14 cellular contexts compared by ENCODE assay signal in genomic region chr15:99651023-99651807, GRCh38.
DNase-seq lines count a peak whose midpoint lies in the region; FAIRE-seq and TF ChIP-seq lines count a peak whose summit lies in the region.
"Had no signal": no experiment of that assay in that cellular context is flagged by ENCODE, and none has a peak within 500 bp of the region (broad histone marks: within the 10 kb centered on the region; RNA-seq: fewer than 3 reads in every experiment).

No MANE protein-coding gene starts in this region.

- peaks cover 4% of the 10 kb centered on the region for H3K36me3 Mint-ChIP-seq in MCF 10A (ENCODE audit: insufficient read depth, unreplicated experiment)

- H3K79me2 ChIP-seq in Karpas-422 (ENCODE audit: low read length), result peaks cover 88% of the 10 kb centered on the region

- no peaks in the 10 kb centered on the region for H3K9me3 Mint-ChIP-seq in MCF 10A (ENCODE audit: unreplicated experiment)
- H3K9me3 Mint-ChIP-seq: natural killer cell had no signal

- POLR2A ChIA-PET in MCF 10A (lab: Yijun Ruan, JAX), result interaction anchor here (0.6 to 2.5 kb wide), 8 partner anchors 10 to 170 kb away, joined by 3 to 10 read pairs (median 4); no protein-coding TSS in a partner anchor

- no peaks in the 10 kb centered on the region for H3K27me3 Mint-ChIP-seq in MCF 10A (ENCODE audit: insufficient read depth, unreplicated experiment)
- H3K27me3 Mint-ChIP-seq: activated naive CD4-positive, alpha-beta T cell treated with anti-CD3 and anti-CD28 coated beads, Interleukin-2, amount 10 ng/mL, durations not matched to agents 7 days and 5 days had no signal

- no peaks in the 10 kb centered on the region for H4K20me1 ChIP-seq in Karpas-422 (ENCODE audit: insufficient read depth, low read depth, low read length)

- no peak overlapping the region for H3K4me2 ChIP-seq in Karpas-422 (ENCODE audit: low read depth, low read length, poor library complexity, severe bottlenecking)

- no TSS peak for BruUV-seq in MCF 10A (replicated peaks; lab: Mats Ljungman, UMichigan)

- H3K4me3 ChIP-seq in breast epithelium, result no peak overlapping the region
- no peak overlapping the region for H3K4me3 ChIP-seq in Karpas-422 (ENCODE audit: low read length)
- H3K4me3 ChIP-seq: SJSA1 had no signal

- no peak overlapping the region for H2AFZ ChIP-seq in Karpas-422 (ENCODE audit: low read length)

- TF ChIP-seq POLR2A in breast epithelium (IDR thresholded peaks at IDR 0.05), result no peak
- TF ChIP-seq POLR2A in GM12891 (IDR thresholded peaks at IDR 0.05; ENCODE audit: low read depth, low read length), result no peak

- H3K9ac ChIP-seq in Karpas-422 (ENCODE audit: low read length), result no peak overlapping the region

- no peaks in the 10 kb centered on the region for H3K36me3 ChIP-seq in breast epithelium
- H3K36me3 ChIP-seq in Karpas-422 (ENCODE audit: insufficient read depth, low read length), result peaks cover 31% of the 10 kb centered on the region; the same call in 1 of the 2 replicates
- H3K36me3 ChIP-seq: SJSA1 had no signal

- CTCF ChIA-PET in MCF 10A (lab: Yijun Ruan, JAX), result no interaction called here

- H3K27me3 ChIP-seq in breast epithelium, result no peaks in the 10 kb centered on the region
- H3K27me3 ChIP-seq in Karpas-422 (ENCODE audit: low read length), result no peaks in the 10 kb centered on the region
- H3K27me3 ChIP-seq: SJSA1 had no signal

- peak overlapping the region; percentile 93 for H3K27ac Mint-ChIP-seq in MCF 10A (ENCODE audit: low read depth, unreplicated experiment)
- H3K27ac Mint-ChIP-seq: activated naive CD4-positive, alpha-beta T cell treated with anti-CD3 and anti-CD28 coated beads, Interleukin-2, amount 10 ng/mL, durations not matched to agents 7 days and 5 days; H9; natural killer cell had no signal

- intact Hi-C loops in MCF 10A (cut with micrococcal nuclease), result loop anchor here (5.0 kb wide), 1 partner anchor 44 kb away; no protein-coding TSS in a partner anchor
- intact Hi-C loops in breast epithelium (cut with DNase I; ENCODE audit: low total_unique reads), result no loop called here

- no peaks in the 10 kb centered on the region for H3K9me3 ChIP-seq in breast epithelium
- H3K9me3 ChIP-seq in Karpas-422 (ENCODE audit: low read length), result 0 out of 2 replicates have a peak, but pooled peaks cover 1% of the 10 kb centered on the region
- H3K9me3 ChIP-seq: SJSA1 had no signal

- TF ChIP-seq CTCF in MCF 10A (IDR thresholded peaks at IDR 0.05; ENCODE audit: unreplicated experiment), result no peak
- no peak for TF ChIP-seq CTCF in breast epithelium (IDR thresholded peaks at IDR 0.05)

- no peaks in the 10 kb centered on the region for H3K9me2 ChIP-seq in Karpas-422 (replicated peaks; ENCODE audit: insufficient read depth, low read length)

- FAIRE-seq in GM12891 (lab: Jason Lieb, UNC), result no peak
- FAIRE-seq: endometrium had no signal

- DNase-seq in MCF 10A (ENCODE audit: unreplicated experiment) (peak; percentile 69), breast epithelium (ENCODE audit: low spot score in 2 of 2) (no peak), amniotic stem cell (lab: John Stamatoyannopoulos, UW) (peak; percentile 19), iris pigment epithelial cell (ENCODE audit: low read depth) (peak; percentile 57), GM12891 (ENCODE audit: insufficient read length, low spot score) (no peak), Karpas-422 (no peak), cerebellar nuclear complex (lab: John Stamatoyannopoulos, UW) (no peak), HuH-7.5 (ENCODE audit: low spot score) (no peak)
- DNase-seq: activated naive CD4-positive, alpha-beta T cell treated with anti-CD3 and anti-CD28 coated beads, Interleukin-2, amount 10 ng/mL, durations not matched to agents 7 days and 5 days; H9; natural killer cell; NCI-H69 had no signal

- H3K4me1 ChIP-seq in breast epithelium (no peaks in the 10 kb centered on the region), Karpas-422 (ENCODE audit: low read length) (peaks cover 18% of the 10 kb centered on the region)
- H3K4me1 ChIP-seq: SJSA1 had no signal

- peak overlapping the region; percentile 21 for H3K4me3 Mint-ChIP-seq in MCF 10A (ENCODE audit: unreplicated experiment)
- H3K4me3 Mint-ChIP-seq: activated naive CD4-positive, alpha-beta T cell treated with anti-CD3 and anti-CD28 coated beads, Interleukin-2, amount 10 ng/mL, durations not matched to agents 7 days and 5 days; H9; natural killer cell had no signal

- H3K27ac ChIP-seq in breast epithelium (no peak overlapping the region), Karpas-422 (ENCODE audit: low read length) (no peak overlapping the region)
- H3K27ac ChIP-seq: SJSA1 had no signal

- H3K4me1 Mint-ChIP-seq in MCF 10A (ENCODE audit: insufficient read depth, unreplicated experiment), result peaks cover 10% of the 10 kb centered on the region
- H3K4me1 Mint-ChIP-seq: activated naive CD4-positive, alpha-beta T cell treated with anti-CD3 and anti-CD28 coated beads, Interleukin-2, amount 10 ng/mL, durations not matched to agents 7 days and 5 days; H9 had no signal

TF ChIP-seq in GM12891, 5 proteins besides CTCF, POLR2A, EP300 and RAD21:
- no peak for TF ChIP-seq TAF1 (IDR thresholded peaks at IDR 0.05; ENCODE audit: low read depth, low read length)
- no peak for TF ChIP-seq PAX5 (IDR thresholded peaks at IDR 0.05; ENCODE audit: insufficient read depth, low read length, severe bottlenecking)
- no peak for TF ChIP-seq POLR2AphosphoS5 (IDR thresholded peaks at IDR 0.05; ENCODE audit: low read depth, low read length)
- TF ChIP-seq SPI1 (IDR thresholded peaks at IDR 0.05; ENCODE audit: low read depth, low read length), result no peak

Comparison
In these comparisons a context has a peak if more than half of its experiments do, and no peak if none do; other contexts are left out.
1. DNase-seq: peak in MCF 10A (single experiment), amniotic stem cell (single experiment) and iris pigment epithelial cell (single experiment); none in breast epithelium (0 of 2), GM12891 (single experiment), Karpas-422 (single experiment), cerebellar nuclear complex (0 of 2) and HuH-7.5 (single experiment).